Comparison of ENCODE assay signal across 13 cellular contexts in genomic region chr2:39018633-39019032, GRCh38.
"Had no signal": no experiment of that assay in that cellular context is flagged by ENCODE, and none has a peak within 500 bp of the region (broad histone marks: within the 10 kb centered on the region; RNA-seq: fewer than 3 reads in every experiment).

No MANE protein-coding gene starts in this region.

- H3K27ac ChIP-seq: foreskin keratinocyte, SJSA1, upper lobe of right lung, VCaP had no signal

- DNase-seq: activated CD8-positive, alpha-beta memory T cell treated with anti-CD3 and anti-CD28 coated beads, Interleukin-2, amount 50 U/mL, for 48 hours; activated CD8-positive, alpha-beta T cell treated with anti-CD3 and anti-CD28 coated beads for 36 hours; activated naive CD4-positive, alpha-beta T cell treated with anti-CD3 and anti-CD28 coated beads for 36 hours; foreskin keratinocyte; mammary epithelial cell; natural killer cell; right lobe of liver; stimulated activated CD4-positive, alpha-beta T cell treated with anti-CD3 and anti-CD28 coated beads, Interleukin-2, amount 100 ng/mL, for 24 hours; stimulated activated naive B cell treated with anti-CD40 and anti-IgM and Interleukin-4, amounts not matched to agents 10 μg/mL and 1 μg/mL and 100 μg/mL, for 72 hours; T-helper 9 cell; upper lobe of right lung had no signal

- H3K4me3 ChIP-seq: right lobe of liver, SJSA1, upper lobe of right lung had no signal

- H3K27me3 ChIP-seq: foreskin keratinocyte, right lobe of liver, SJSA1, upper lobe of right lung had no signal

- H3K9me3 ChIP-seq: right lobe of liver, SJSA1, upper lobe of right lung had no signal

- H3K4me1 ChIP-seq: foreskin keratinocyte, right lobe of liver, SJSA1 had no signal
